8 cellular contexts compared by ENCODE assay signal in the genomic region with DNA sequence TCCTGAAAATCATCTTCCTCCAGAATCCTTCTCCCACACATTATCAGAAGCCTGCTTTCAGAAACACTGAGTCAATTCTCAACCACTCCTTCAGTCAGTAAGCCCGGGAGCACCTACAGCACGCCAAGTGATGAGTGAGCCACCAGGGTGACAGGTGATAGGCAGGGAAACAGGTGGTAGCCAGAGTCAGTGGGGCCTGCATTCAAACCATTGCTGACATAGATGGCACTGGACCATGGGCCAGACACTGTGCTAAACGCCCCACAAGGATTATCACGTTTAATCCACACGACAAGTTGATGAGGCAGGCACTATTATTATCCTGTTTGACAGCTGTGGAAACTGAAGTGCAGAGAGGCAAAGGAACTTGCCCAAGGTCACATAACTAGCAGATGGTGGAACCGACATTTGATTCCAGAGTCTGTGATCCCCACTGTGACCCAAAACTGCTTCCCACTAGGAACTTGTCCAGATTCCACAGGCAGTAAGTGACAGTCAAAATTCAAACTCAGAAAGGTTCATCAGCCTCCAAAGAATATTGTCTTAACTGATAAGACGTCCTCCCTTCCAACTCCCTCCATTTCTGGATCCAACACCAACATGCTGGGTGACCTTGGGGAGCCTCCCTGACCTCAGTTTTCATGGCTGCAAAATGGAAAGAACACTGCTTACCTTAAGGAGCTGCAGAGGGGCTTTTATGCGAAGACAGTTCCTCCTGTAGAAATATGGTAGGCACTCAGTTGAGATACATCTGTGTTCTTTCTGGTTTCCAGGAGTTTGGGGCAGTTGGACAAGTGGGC. TPM values are rescaled to one million over a fixed set of nuclear protein-coding genes. Genes with fewer than 3 reads are reported as not detected.
DNase-seq lines count a peak whose midpoint lies in the region; ATAC-seq and TF ChIP-seq lines count a peak whose summit lies in the region.

No MANE protein-coding gene starts in this region.

- intact Hi-C loops in dorsolateral prefrontal cortex (cut with DNase I) = no loop called here

- H3K9me3 ChIP-seq in SJSA1 (replicated peaks) (no peaks in the 10 kb centered on the region), skeletal muscle satellite cell (replicated peaks; ENCODE audit: low read length) (no peaks in the 10 kb centered on the region)

- ATAC-seq in HG03139 (IDR thresholded peaks at IDR 0.05; ENCODE audit: unreplicated experiment) = no peak

- peak overlapping the region; percentile 24 for H3K4me3 ChIP-seq in HFF-Myc (replicated peaks; ENCODE audit: low read depth, low read length)
- peak overlapping the region; percentile 6 for H3K4me3 ChIP-seq in SJSA1
- peak overlapping the region; percentile 65 for H3K4me3 ChIP-seq in skeletal muscle satellite cell (ENCODE audit: low read length)
- no peak overlapping the region for H3K4me3 ChIP-seq in dorsolateral prefrontal cortex

- no peak for TF ChIP-seq CTCF in HFF-Myc (IDR thresholded peaks at IDR 0.05; ENCODE audit: low read depth, low read length, missing control alignments)
- no peak for TF ChIP-seq CTCF in dorsolateral prefrontal cortex (IDR thresholded peaks at IDR 0.05 in 54 of 56, conservative IDR thresholded peaks at IDR 0.05 in 2 of 56; ENCODE audit: low read depth in 1 of 56, partially characterized antibody in 56 of 56)

- H3K4me1 ChIP-seq in SJSA1 (replicated peaks) (peaks cover 69% of the 10 kb centered on the region), skeletal muscle satellite cell (ENCODE audit: control insufficient read depth, insufficient read depth, low read length) (peaks cover 64% of the 10 kb centered on the region)

- no peaks in the 10 kb centered on the region for H3K27me3 ChIP-seq in SJSA1 (replicated peaks)
- no peaks in the 10 kb centered on the region for H3K27me3 ChIP-seq in skeletal muscle satellite cell (ENCODE audit: control insufficient read depth, insufficient read depth, low read length)
- H3K27me3 ChIP-seq in dorsolateral prefrontal cortex = no peaks in the 10 kb centered on the region

- DNase-seq in HFF-Myc (ENCODE audit: extremely low read depth, low read depth) = no peak
- no peak for DNase-seq in SJSA1 (ENCODE audit: low read depth in 1 of 2, low spot score in 2 of 2)
- peak; percentile 14 for DNase-seq in fibroblast of gingiva (ENCODE audit: low read depth)
- DNase-seq in AG08396 (ENCODE audit: low spot score) = no peak
- DNase-seq in dorsolateral prefrontal cortex = no peak
- DNase-seq in retina = no peak

- 0 out of 2 replicates have a peak, but pooled peaks cover 3% of the 10 kb centered on the region for H3K36me3 ChIP-seq in SJSA1
- no peaks in the 10 kb centered on the region for H3K36me3 ChIP-seq in skeletal muscle satellite cell (ENCODE audit: insufficient read depth, low read length)

- H3K27ac ChIP-seq in SJSA1 (peak overlapping the region; percentile 98), dorsolateral prefrontal cortex (peak overlapping the region in 8 of 59 donors; percentile 6 to 45 (median 30))

- peak overlapping the region; percentile 76 for H3K9ac ChIP-seq in skeletal muscle satellite cell (ENCODE audit: low read depth, low read length)

- peak overlapping the region; percentile 76 for H3K4me2 ChIP-seq in skeletal muscle satellite cell (ENCODE audit: low read length)

RNA-seq across cellular contexts. Expression of a gene that starts 23.9 kb away (rescaled TPM):
- 13.6 and 15.4 TPM in 2 replicates for total RNA-seq in SJSA1 (2014; rRNA removed; shearing (Covaris generic))
- 25.1 and 26.9 TPM in 2 replicates for total RNA-seq in skeletal muscle satellite cell (2012; rRNA removed)
- 10 to 100 TPM; 26.8 to 49.2 (median 37.1) TPM for total RNA-seq in dorsolateral prefrontal cortex

Comparison
In these comparisons a context has a peak if more than half of its experiments do, and no peak if none do; other contexts are left out.
1. H3K4me3 ChIP-seq: peak in HFF-Myc (single experiment), SJSA1 (single experiment) and skeletal muscle satellite cell (single experiment); none in dorsolateral prefrontal cortex (0 of 59).